8 cellular contexts compared by ENCODE assay signal in the genomic region with DNA sequence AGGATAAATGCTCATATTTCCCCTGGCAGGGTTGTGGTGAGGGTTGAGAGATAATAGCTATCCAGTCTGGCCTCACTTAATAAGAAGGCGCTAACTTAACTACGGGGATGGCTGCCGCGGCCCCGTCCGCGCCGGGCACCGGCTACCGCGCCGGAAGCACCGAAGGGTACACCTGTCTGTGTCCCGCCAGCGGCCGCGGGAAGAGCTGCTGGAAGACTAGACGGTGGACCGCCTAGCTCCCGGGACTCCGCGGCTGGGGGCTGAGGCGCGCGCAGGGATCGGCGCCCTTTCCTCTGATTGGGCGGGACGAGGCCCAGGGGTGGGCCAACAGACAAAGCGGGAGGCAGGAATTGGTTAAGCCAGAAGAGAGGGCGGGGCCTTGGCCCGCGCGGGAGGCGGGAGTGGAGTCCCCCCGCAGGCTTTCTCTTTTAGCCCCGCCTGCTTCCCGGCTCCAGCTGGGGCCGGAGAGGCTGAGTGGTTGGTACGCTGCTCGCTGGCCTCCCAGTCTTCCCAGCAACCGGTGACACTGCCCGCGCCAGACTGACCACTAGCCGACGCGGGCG. TPM values are rescaled to one million over a fixed set of nuclear protein-coding genes. Genes with fewer than 3 reads are reported as not detected.
DNase-seq lines count a peak whose midpoint lies in the region; ATAC-seq and TF ChIP-seq lines count a peak whose summit lies in the region.

A gene (plus strand): TSS at position 431 of the 563 bp plus-strand sequence. CDS start 9,051 bp downstream, outside the sequence.

- H3K79me1 ChIP-seq in neuronal stem cell (ENCODE audit: low read depth, low read length) = peaks cover 3% of the 10 kb centered on the region

- peak within 1 kb of the TSS; percentile 78 for H3K14ac ChIP-seq in neuronal stem cell (ENCODE audit: low read length)

- H3K4me1 Mint-ChIP-seq in HFFc6 (ENCODE audit: low read depth) = peaks cover 25% of the 10 kb centered on the region

- peak within 1 kb of the TSS; percentile 94 for H2AFZ ChIP-seq in neuronal stem cell (ENCODE audit: low read length)

- H3K4me2 ChIP-seq in neuronal stem cell (ENCODE audit: insufficient read depth, low read length, poor library complexity, severe bottlenecking) = peak within 1 kb of the TSS; percentile 72

- TF ChIP-seq CTCF in HFFc6 (IDR thresholded peaks at IDR 0.05) (no peak), foreskin keratinocyte (conservative IDR thresholded peaks at IDR 0.05) (no peak)

- no peaks in the 10 kb centered on the region for H3K27me3 ChIP-seq in foreskin keratinocyte
- no peaks in the 10 kb centered on the region for H3K27me3 ChIP-seq in neuronal stem cell (ENCODE audit: control insufficient read depth in 3 of 3, insufficient read depth in 3 of 3, low read depth in 1 of 3, low read length in 3 of 3)
- no peaks in the 10 kb centered on the region for H3K27me3 ChIP-seq in subcutaneous abdominal adipose tissue (ENCODE audit: control insufficient read depth in 5 of 5, insufficient read depth in 4 of 5, low read length in 5 of 5)

- H3K4me3 ChIP-seq in neuronal stem cell (ENCODE audit: low read length in 2 of 2) (peak within 1 kb of the TSS; percentile 82 to 98), subcutaneous abdominal adipose tissue (ENCODE audit: low read depth in 1 of 5, low read length in 5 of 5) (peak within 1 kb of the TSS; percentile 78 to 92 (median 86))

- H2BK12ac ChIP-seq in neuronal stem cell (ENCODE audit: low read length) = no peak within 1 kb of the TSS

- no peak within 1 kb of the TSS for H4K8ac ChIP-seq in neuronal stem cell (ENCODE audit: low read depth, low read length)

- H3K27me3 Mint-ChIP-seq in HFFc6 (ENCODE audit: insufficient read depth) = no peaks in the 10 kb centered on the region; the same call in 1 of the 2 replicates

- H3K36me3 Mint-ChIP-seq in HFFc6 (ENCODE audit: low read depth) = no peaks in the 10 kb centered on the region

- no peak within 1 kb of the TSS; the same call in 1 of the 2 replicates for H3K4me3 Mint-ChIP-seq in HFFc6

- DNase-seq in GM04504 (ENCODE audit: low read depth) (peak; percentile 98), HFFc6 (peak; percentile 98), NAMALWA (ENCODE audit: low spot score) (peak; percentile 96), SK-MEL-5 (ENCODE audit: low read depth, low spot score) (peak; percentile 98), foreskin keratinocyte (peak; percentile 88 to 92), neuronal stem cell (ENCODE audit: low spot score) (peak; percentile 97)
- peak; percentile 74 to 89 (median 80) for DNase-seq in activated naive CD4-positive, alpha-beta T cell (lab: John Stamatoyannopoulos, UW)

- peak within 1 kb of the TSS; percentile 37 for H3K23ac ChIP-seq in neuronal stem cell (ENCODE audit: low read depth, low read length, poor library complexity)

- H3K4ac ChIP-seq in neuronal stem cell (ENCODE audit: low read length) = peak within 1 kb of the TSS; percentile 1

- H4K91ac ChIP-seq in neuronal stem cell (ENCODE audit: low read depth, low read length, poor library complexity) = no peak within 1 kb of the TSS

- H3K4me1 ChIP-seq in foreskin keratinocyte = peaks cover 12% of the 10 kb centered on the region
- peaks cover 4% of the 10 kb centered on the region in 2 donors for H3K4me1 ChIP-seq in neuronal stem cell (ENCODE audit: control insufficient read depth in 2 of 2, insufficient read depth in 1 of 2, low read depth in 1 of 2, low read length in 2 of 2)
- peaks cover 2 to 52% (median 30%) of the 10 kb centered on the region in 5 donors for H3K4me1 ChIP-seq in subcutaneous abdominal adipose tissue (ENCODE audit: control insufficient read depth in 5 of 5, insufficient read depth in 5 of 5, low read length in 5 of 5)

- peak within 1 kb of the TSS; percentile 24 for H2AK5ac ChIP-seq in neuronal stem cell (ENCODE audit: low read depth, low read length)

- no peaks in the 10 kb centered on the region for H3K9me3 Mint-ChIP-seq in HFFc6

- WGBS in neuronal stem cell (ENCODE audit: extremely low coverage in 2 of 2, insufficient read length in 2 of 2, insufficient replicate concordance in 1 of 2), 2 donors = no CpG with 5 or more reads among the region's 48 CpGs

- H3K9ac ChIP-seq in neuronal stem cell (ENCODE audit: low read depth, low read length, poor library complexity) = peak within 1 kb of the TSS; percentile 99
- H3K9ac ChIP-seq in subcutaneous abdominal adipose tissue (ENCODE audit: low read length in 5 of 5) = peak within 1 kb of the TSS; percentile 81 to 97 (median 93)

- H3K27ac Mint-ChIP-seq in HFFc6 = peak within 1 kb of the TSS; percentile 97

- peak within 1 kb of the TSS; percentile 75 for H3K27ac ChIP-seq in foreskin keratinocyte
- peak within 1 kb of the TSS; percentile 75 for H3K27ac ChIP-seq in neuronal stem cell (replicated peaks; ENCODE audit: low read length)
- H3K27ac ChIP-seq in subcutaneous abdominal adipose tissue (ENCODE audit: low read depth, low read length) = peak within 1 kb of the TSS; percentile 100

- peak within 1 kb of the TSS; percentile 91 for H3K18ac ChIP-seq in neuronal stem cell (ENCODE audit: low read length)

- H2BK15ac ChIP-seq in neuronal stem cell (ENCODE audit: low read length) = no peak within 1 kb of the TSS

- H3K36me3 ChIP-seq in neuronal stem cell (replicated peaks in 1 of 2; ENCODE audit: control insufficient read depth in 2 of 2, insufficient read depth in 2 of 2, low read length in 2 of 2) = peaks cover 0 to 10% of the 10 kb centered on the region in 2 donors
- peaks cover 0 to 4% (median 0%) of the 10 kb centered on the region in 5 donors for H3K36me3 ChIP-seq in subcutaneous abdominal adipose tissue (ENCODE audit: control insufficient read depth in 5 of 5, insufficient read depth in 5 of 5, low read length in 5 of 5)

- H2BK5ac ChIP-seq in neuronal stem cell (ENCODE audit: low read length) = peak within 1 kb of the TSS; percentile 91

- in situ Hi-C loops in SK-MEL-5 (cut with HindIII; ENCODE audit: low pct_unique_long_range_greater_than_20kb, low sequenced_read_pairs) = no loop called here

- H2BK120ac ChIP-seq in neuronal stem cell (ENCODE audit: low read depth, low read length) = no peak within 1 kb of the TSS

- ATAC-seq in foreskin keratinocyte = peak; percentile 84

- H3K9me3 ChIP-seq in neuronal stem cell (replicated peaks in 1 of 2; ENCODE audit: control insufficient read depth in 2 of 2, insufficient read depth in 1 of 2, low read depth in 1 of 2, low read length in 2 of 2) (no peaks in the 10 kb centered on the region), subcutaneous abdominal adipose tissue (ENCODE audit: control insufficient read depth in 5 of 5, low read length in 5 of 5) (no peaks in the 10 kb centered on the region)

RNA-seq across cellular contexts. Expression of the gene that starts here (rescaled TPM):
- 10 to 100 TPM; 13.8 to 20.8 (median 17.6) TPM for total RNA-seq in HFFc6 (2021; fragmentation: NEBNext Ultra II Directional; extraction: Animal tissue kit (Norgen Biotek cat#: 25700))
- 25.4 and 29.8 TPM in 2 replicates for total RNA-seq in SK-MEL-5 (2014; rRNA removed; shearing (Covaris generic))
- 47.7 and 52.4 TPM in 2 replicates for polyA plus RNA-seq in SK-MEL-5 (2015; cell fraction: cytosol; rRNA removed)
- polyA plus RNA-seq in SK-MEL-5 (2015; cell fraction: nucleus; rRNA removed) = 33.0 and 40.2 TPM in 2 replicates
- 14.9 and 16.1 TPM in 2 replicates for total RNA-seq in foreskin keratinocyte
- polyA plus RNA-seq in foreskin keratinocyte = 13.3 and 15.9 TPM in 2 replicates
- 32.2 TPM for polyA plus RNA-seq in neuronal stem cell (2013, experiment 1 of 2)
- polyA plus RNA-seq in neuronal stem cell (2013, experiment 2 of 2) = 32.8 TPM

Comparison
In these comparisons a context has a peak if more than half of its experiments do, and no peak if none do; other contexts are left out.
1. Peak in every context shown above with its lines: DNase-seq, ATAC-seq, H3K4me3 ChIP-seq and H3K27ac ChIP-seq.